In genomic region chr20:48656661-48657211, GRCh38 we compare ENCODE assay signal across 9 cellular contexts.
A peak's percentile ranks its signal among the peaks of the same experiment; 100 is the strongest.
DNase-seq lines count a peak whose midpoint lies in the region; ATAC-seq, FAIRE-seq and TF ChIP-seq lines count a peak whose summit lies in the region.
"Had no signal": no experiment of that assay in that cellular context is flagged by ENCODE, and none has a peak within 500 bp of the region (broad histone marks: within the 10 kb centered on the region; RNA-seq: fewer than 3 reads in every experiment).

No MANE protein-coding gene starts in this region.

- intact Hi-C loops in Right ventricle myocardium inferior (cut with DNase I) = loop anchor here (5.0 kb wide), 1 partner anchor 171 kb away; the partner anchor contains the start of gene PREX1

- DNase-seq in Right ventricle myocardium inferior (ENCODE audit: missing footprints) (peak; percentile 55), right atrium auricular region (ENCODE audit: low spot score) (no peak), RWPE2 (ENCODE audit: low spot score) (peak; percentile 89), frontal cortex (ENCODE audit: low spot score in 2 of 2) (peak; percentile 70 to 76), superior temporal gyrus (ENCODE audit: extremely low spot score) (peak; percentile 98), CD1c-positive myeloid dendritic cell (ENCODE audit: extremely low spot score) (no peak)
- DNase-seq: NCI-H1436 treated with DMSO at 0.1 percent for 48 hours had no signal

- H3K27me3 ChIP-seq in right atrium auricular region (no peaks in the 10 kb centered on the region), RWPE2 (ENCODE audit: insufficient read depth, poor library complexity, severe bottlenecking) (no peaks in the 10 kb centered on the region)

- TF ChIP-seq CTCF in right atrium auricular region (IDR thresholded peaks at IDR 0.05) (no peak), RWPE2 (IDR thresholded peaks at IDR 0.05; ENCODE audit: poor library complexity, severe bottlenecking) (no peak)

- H3K27ac ChIP-seq in right atrium auricular region (no peak overlapping the region), RWPE2 (ENCODE audit: poor library complexity, severe bottlenecking) (no peak overlapping the region)

- peaks cover 13% of the 10 kb centered on the region for H3K36me3 ChIP-seq in right atrium auricular region
- H3K36me3 ChIP-seq in RWPE2 (ENCODE audit: low read depth) = no peaks in the 10 kb centered on the region

- no peaks in the 10 kb centered on the region for H3K4me1 ChIP-seq in right atrium auricular region
- no peaks in the 10 kb centered on the region for H3K4me1 ChIP-seq in RWPE2 (ENCODE audit: insufficient read depth, poor library complexity, severe bottlenecking)

- peak; percentile 89 for FAIRE-seq in frontal cortex (lab: Jason Lieb, UNC)

- H3K4me3 ChIP-seq in right atrium auricular region = no peak overlapping the region
- no peak overlapping the region for H3K4me3 ChIP-seq in RWPE2 (ENCODE audit: severe bottlenecking)

- ATAC-seq in Right ventricle myocardium inferior (no peak), RWPE2 (ENCODE audit: low read depth) (peak; percentile 40), HG02623 (IDR thresholded peaks at IDR 0.05; ENCODE audit: unreplicated experiment) (no peak), GM21529 (IDR thresholded peaks at IDR 0.05; ENCODE audit: unreplicated experiment) (no peak)

- peaks cover 0 to 8% of the 10 kb centered on the region in 2 donors for H3K9me3 ChIP-seq in right atrium auricular region
- no peaks in the 10 kb centered on the region for H3K9me3 ChIP-seq in RWPE2 (ENCODE audit: severe bottlenecking)

Comparison
In these comparisons a context has a peak if more than half of its experiments do, and no peak if none do; other contexts are left out.
1. DNase-seq: peak in Right ventricle myocardium inferior (single experiment), RWPE2 (single experiment), frontal cortex (2 of 2) and superior temporal gyrus (single experiment); none in right atrium auricular region (single experiment) and CD1c-positive myeloid dendritic cell (single experiment).